In the genomic region with DNA sequence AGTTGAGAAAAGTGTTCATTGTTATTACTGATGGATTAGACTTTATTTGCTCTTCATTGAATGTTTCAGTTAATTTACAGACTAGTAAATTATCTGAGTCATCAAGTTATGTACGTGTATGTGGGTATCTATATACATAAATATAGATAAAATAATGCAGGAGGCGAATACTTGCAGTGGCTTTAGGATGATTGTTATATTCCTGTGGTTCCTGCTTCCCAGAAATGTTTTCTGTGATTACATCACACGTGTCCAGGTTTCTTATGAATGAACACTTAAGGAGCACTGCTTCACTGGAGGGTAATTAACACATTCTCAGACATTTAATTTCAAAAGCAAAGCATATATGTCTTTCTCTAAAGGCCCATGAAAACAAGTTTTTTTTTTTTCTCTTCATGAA, we compare ENCODE assay signal across 11 cellular contexts. TPM values are rescaled to one million over a fixed set of nuclear protein-coding genes. Genes with fewer than 3 reads are reported as not detected.
DNase-seq lines count a peak whose midpoint lies in the region; ATAC-seq and TF ChIP-seq lines count a peak whose summit lies in the region.
"Had no signal": no experiment of that assay in that cellular context is flagged by ENCODE, and none has a peak within 500 bp of the region (broad histone marks: within the 10 kb centered on the region; RNA-seq: fewer than 3 reads in every experiment).

No MANE protein-coding gene starts in this region.

- H3K27me3 Mint-ChIP-seq in CD14-positive monocyte (ENCODE audit: low read depth in 3 of 3) = peaks cover 12 to 18% (median 14%) of the 10 kb centered on the region in 3 donors

- H3K4me3 Mint-ChIP-seq in CD14-positive monocyte = no peak overlapping the region
- H3K4me3 Mint-ChIP-seq: IgD-negative memory B cell; T-helper 1 cell treated with Interleukin-12 subunit alpha and Interleukin-12 subunit beta and Interleukin-4 antibody, amounts not matched to agents 30 μg/mL and 1 μg/mL, for 36 hours had no signal

- H3K4me1 ChIP-seq in skeletal muscle satellite cell (ENCODE audit: control insufficient read depth, insufficient read depth, low read length) = peaks cover 20% of the 10 kb centered on the region

- H3K9me3 ChIP-seq in skeletal muscle satellite cell (replicated peaks; ENCODE audit: low read length) = no peaks in the 10 kb centered on the region

- H3K36me3 ChIP-seq in skeletal muscle satellite cell (ENCODE audit: insufficient read depth, low read length) = peaks cover 5% of the 10 kb centered on the region

- no peaks in the 10 kb centered on the region for H3K27me3 ChIP-seq in skeletal muscle satellite cell (ENCODE audit: control insufficient read depth, insufficient read depth, low read length)

- no peak overlapping the region for H3K27ac Mint-ChIP-seq in CD14-positive monocyte
- H3K27ac Mint-ChIP-seq: IgD-negative memory B cell; T-helper 1 cell treated with Interleukin-12 subunit alpha and Interleukin-12 subunit beta and Interleukin-4 antibody, amounts not matched to agents 30 μg/mL and 1 μg/mL, for 36 hours had no signal

- in situ Hi-C loops in GM13977 (cut with MboI; ENCODE audit: low pct_unique_long_range_greater_than_20kb, low sequenced_read_pairs, unreplicated experiment) = no loop called here

- H3K4me3 ChIP-seq in skeletal muscle satellite cell (ENCODE audit: low read length) = peak overlapping the region; percentile 29

- peak; percentile 46 for DNase-seq in GM03348 (ENCODE audit: low spot score)
- peak; percentile 90 for DNase-seq in fibroblast of peridontal ligament (ENCODE audit: extremely low read depth)
- DNase-seq in GM13977 (ENCODE audit: low spot score) = no peak
- no peak for DNase-seq in CD14-positive monocyte (ENCODE audit: low spot score)
- no peak for DNase-seq in nucleus accumbens (lab: John Stamatoyannopoulos, UW)
- DNase-seq: glutamatergic neuron had no signal

- H3K9me3 Mint-ChIP-seq in CD14-positive monocyte = peaks cover 0 to 2% (median 0%) of the 10 kb centered on the region in 7 donors
- H3K9me3 Mint-ChIP-seq: IgD-negative memory B cell; T-helper 1 cell treated with Interleukin-12 subunit alpha and Interleukin-12 subunit beta and Interleukin-4 antibody, amounts not matched to agents 30 μg/mL and 1 μg/mL, for 36 hours had no signal

- no peaks in the 10 kb centered on the region for H3K36me3 Mint-ChIP-seq in CD14-positive monocyte

- ATAC-seq in SK-N-SH treated with all-trans-retinoic acid at 6 μM for 48 hours (peak; percentile 60), GM18858 (IDR thresholded peaks at IDR 0.05; ENCODE audit: unreplicated experiment) (no peak)

- no peak for TF ChIP-seq CTCF in GM13977 (IDR thresholded peaks at IDR 0.05; ENCODE audit: extremely low read depth, insufficient read depth, missing control alignments)
- no peak for TF ChIP-seq CTCF in CD14-positive monocyte (IDR thresholded peaks at IDR 0.05)

- intact Hi-C loops in CD14-positive monocyte (cut with micrococcal nuclease) = no loop called here

- peak overlapping the region; percentile 74 for H3K4me2 ChIP-seq in skeletal muscle satellite cell (ENCODE audit: low read length)

- no peaks in the 10 kb centered on the region for H3K4me1 Mint-ChIP-seq in CD14-positive monocyte
- H3K4me1 Mint-ChIP-seq: IgD-negative memory B cell had no signal

- peak overlapping the region; percentile 59 for H3K9ac ChIP-seq in skeletal muscle satellite cell (ENCODE audit: low read depth, low read length)

TF ChIP-seq in SK-N-SH treated with all-trans-retinoic acid at 6 μM for 48 hours, 23 proteins besides CTCF, POLR2A, EP300 and RAD21:
- TF ChIP-seq, protein P1, sequence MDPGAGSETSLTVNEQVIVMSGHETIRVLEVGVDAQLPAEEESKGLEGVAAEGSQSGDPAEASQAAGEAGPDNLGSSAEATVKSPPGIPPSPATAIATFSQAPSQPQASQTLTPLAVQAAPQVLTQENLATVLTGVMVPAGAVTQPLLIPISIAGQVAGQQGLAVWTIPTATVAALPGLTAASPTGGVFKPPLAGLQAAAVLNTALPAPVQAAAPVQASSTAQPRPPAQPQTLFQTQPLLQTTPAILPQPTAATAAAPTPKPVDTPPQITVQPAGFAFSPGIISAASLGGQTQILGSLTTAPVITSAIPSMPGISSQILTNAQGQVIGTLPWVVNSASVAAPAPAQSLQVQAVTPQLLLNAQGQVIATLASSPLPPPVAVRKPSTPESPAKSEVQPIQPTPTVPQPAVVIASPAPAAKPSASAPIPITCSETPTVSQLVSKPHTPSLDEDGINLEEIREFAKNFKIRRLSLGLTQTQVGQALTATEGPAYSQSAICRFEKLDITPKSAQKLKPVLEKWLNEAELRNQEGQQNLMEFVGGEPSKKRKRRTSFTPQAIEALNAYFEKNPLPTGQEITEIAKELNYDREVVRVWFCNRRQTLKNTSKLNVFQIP (CRISPR knock-in tag; IDR thresholded peaks at IDR 0.05; ENCODE audit: borderline replicate concordance, low read depth) = no peak
- TF ChIP-seq OSR1 (CRISPR knock-in tag; IDR thresholded peaks at IDR 0.05) (no peak), TOX (CRISPR knock-in tag; IDR thresholded peaks at IDR 0.05; ENCODE audit: borderline replicate concordance) (no peak; the same call in 1 of the 2 replicates), ZFP30 (CRISPR knock-in tag; IDR thresholded peaks at IDR 0.05) (no peak), ISL1 (CRISPR knock-in tag; IDR thresholded peaks at IDR 0.05) (no peak), TCF4 (CRISPR knock-in tag; IDR thresholded peaks at IDR 0.05; ENCODE audit: borderline replicate concordance) (no peak), RARB (CRISPR knock-in tag; IDR thresholded peaks at IDR 0.05) (no peak)
- TF ChIP-seq, protein P2, sequence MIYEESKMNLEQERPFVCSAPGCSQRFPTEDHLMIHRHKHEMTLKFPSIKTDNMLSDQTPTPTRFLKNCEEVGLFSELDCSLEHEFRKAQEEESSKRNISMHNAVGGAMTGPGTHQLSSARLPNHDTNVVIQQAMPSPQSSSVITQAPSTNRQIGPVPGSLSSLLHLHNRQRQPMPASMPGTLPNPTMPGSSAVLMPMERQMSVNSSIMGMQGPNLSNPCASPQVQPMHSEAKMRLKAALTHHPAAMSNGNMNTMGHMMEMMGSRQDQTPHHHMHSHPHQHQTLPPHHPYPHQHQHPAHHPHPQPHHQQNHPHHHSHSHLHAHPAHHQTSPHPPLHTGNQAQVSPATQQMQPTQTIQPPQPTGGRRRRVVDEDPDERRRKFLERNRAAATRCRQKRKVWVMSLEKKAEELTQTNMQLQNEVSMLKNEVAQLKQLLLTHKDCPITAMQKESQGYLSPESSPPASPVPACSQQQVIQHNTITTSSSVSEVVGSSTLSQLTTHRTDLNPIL (CRISPR knock-in tag; IDR thresholded peaks at IDR 0.05; ENCODE audit: low read depth) = no peak

RNA-seq across cellular contexts. Expression of a gene that starts 28.4 kb away (rescaled TPM):
- total RNA-seq in skeletal muscle satellite cell (2012; rRNA removed) = 85.9 and 116 TPM in 2 replicates
- not detected for polyA plus RNA-seq in CD14-positive monocyte
- polyA plus RNA-seq: IgD-negative memory B cell had no signal

Comparison
In these comparisons a context has a peak if more than half of its experiments do, and no peak if none do; other contexts are left out.
1. DNase-seq: peak in GM03348 (single experiment) and fibroblast of peridontal ligament (single experiment); none in GM13977 (single experiment), CD14-positive monocyte (single experiment) and nucleus accumbens (0 of 56).